Comparison of ENCODE assay signal across 1 cellular context in the genomic region with DNA sequence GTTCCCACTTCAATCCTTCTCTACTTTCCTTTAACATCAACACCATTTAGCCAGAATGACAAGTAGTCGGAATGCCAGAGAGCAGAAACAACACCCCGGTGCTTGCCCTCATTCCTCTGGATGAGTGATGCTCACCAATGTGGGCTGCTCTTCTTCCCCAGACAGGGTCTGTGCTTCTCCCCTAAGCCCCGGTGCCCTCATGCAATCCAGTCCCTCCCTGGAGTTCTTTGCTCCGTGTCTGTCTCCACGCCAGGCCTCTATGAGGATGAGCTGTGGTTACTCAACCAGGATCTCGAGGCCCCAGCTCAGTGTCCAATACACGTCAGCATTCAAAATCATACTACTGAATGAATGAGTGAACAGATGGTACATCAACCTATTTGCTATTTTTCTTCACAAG.
TF ChIP-seq lines count a peak whose summit lies in the region.

No MANE protein-coding gene starts in this region.

TF ChIP-seq in HepG2, 621 proteins besides CTCF, POLR2A, EP300 and RAD21 (continued from another document):
- no peak for TF ChIP-seq ZSCAN5A (CRISPR knock-in tag; IDR thresholded peaks at IDR 0.05; ENCODE audit: borderline replicate concordance)
- 0 out of 2 replicates have a peak, but pooled peaks have one; percentile 17 for TF ChIP-seq ZNF891 (CRISPR knock-in tag; IDR thresholded peaks at IDR 0.05)
